Comparison of ENCODE assay signal across 8 cellular contexts in genomic region chr1:23483327-23484252, GRCh38. TPM values are rescaled to one million over a fixed set of nuclear protein-coding genes. Genes with fewer than 3 reads are reported as not detected.
DNase-seq lines count a peak whose midpoint lies in the region; ATAC-seq and TF ChIP-seq lines count a peak whose summit lies in the region.

Gene ASAP3, minus strand, starts transcription at chr1:23484179. Its CDS starts 46 bp downstream, at chr1:23484133.

- peak within 1 kb of the TSS; percentile 85 for H3K27ac Mint-ChIP-seq in nephron progenitor cell

- H3K9me3 Mint-ChIP-seq in nephron progenitor cell: no peaks in the 10 kb centered on the region

- peak within 1 kb of the TSS; percentile 67 for H3K4me3 ChIP-seq in fibroblast of villous mesenchyme (ENCODE audit: low read depth, low read length)

- peaks cover 16% of the 10 kb centered on the region for H3K27me3 Mint-ChIP-seq in nephron progenitor cell (ENCODE audit: low read depth, poor library complexity)

- peak within 1 kb of the TSS; percentile 95 for H3K4me3 Mint-ChIP-seq in nephron progenitor cell

- TF ChIP-seq CTCF in fibroblast of villous mesenchyme (IDR thresholded peaks at IDR 0.05; ENCODE audit: insufficient read depth, low read depth, low read length) (no peak), nephron progenitor cell (IDR thresholded peaks at IDR 0.05) (no peak)

- DNase-seq in COR-L47 (lab: John Stamatoyannopoulos, UW) (peak; percentile 62), activated T-cell treated with anti-CD3 and anti-CD28 coated beads for 4 hours (peak; percentile 1), fibroblast of villous mesenchyme (ENCODE audit: low read depth) (peak; percentile 56), nephron progenitor cell (peak; percentile 44), occipital lobe (lab: John Stamatoyannopoulos, UW) (no peak)

- ATAC-seq in HG03439 (IDR thresholded peaks at IDR 0.05; ENCODE audit: unreplicated experiment): peak; percentile 13
- no peak for ATAC-seq in HG02642 (IDR thresholded peaks at IDR 0.05; ENCODE audit: poor library complexity, unreplicated experiment)
- ATAC-seq in GM18498 (IDR thresholded peaks at IDR 0.05; ENCODE audit: unreplicated experiment): no peak

- no peaks in the 10 kb centered on the region for H3K36me3 Mint-ChIP-seq in nephron progenitor cell (ENCODE audit: low read depth)

- H3K4me1 Mint-ChIP-seq in nephron progenitor cell: peaks cover 64% of the 10 kb centered on the region

RNA-seq across cellular contexts. Expression of gene ASAP3, which starts in this region (rescaled TPM):
- total RNA-seq in fibroblast of villous mesenchyme: 33.5 and 35.0 TPM in 2 replicates
- 10.0 TPM for total RNA-seq in occipital lobe
